In genomic region chr1:42381424-42381673, GRCh38 we compare ENCODE assay signal across 10 cellular contexts. TPM values are rescaled to one million over a fixed set of nuclear protein-coding genes. Genes with fewer than 3 reads are reported as not detected.
A peak's percentile ranks its signal among the peaks of the same experiment; 100 is the strongest.
DNase-seq lines count a peak whose midpoint lies in the region; ATAC-seq, FAIRE-seq and TF ChIP-seq lines count a peak whose summit lies in the region.
"Had no signal": no experiment of that assay in that cellular context is flagged by ENCODE, and none has a peak within 500 bp of the region (broad histone marks: within the 10 kb centered on the region; RNA-seq: fewer than 3 reads in every experiment).

No MANE protein-coding gene starts in this region.

- peaks cover 48% of the 10 kb centered on the region for H3K27me3 Mint-ChIP-seq in stimulated activated naive CD8-positive, alpha-beta T cell treated with anti-CD3 and anti-CD28 coated beads, Interleukin-15, Interleukin-2, amounts not matched to agents 100 ng/mL and 50 ng/mL, for 24 hours
- H3K27me3 Mint-ChIP-seq in activated CD8-positive, alpha-beta T cell treated with anti-CD3 and anti-CD28 coated beads, Interleukin-2, amount 10 ng/mL, durations not matched to agents 7 days and 5 days (ENCODE audit: low read depth), result peaks cover 48% of the 10 kb centered on the region

- H3K9me3 ChIP-seq in mucosa of rectum (ENCODE audit: control insufficient read depth in 2 of 2, low read length in 2 of 2) (no peaks in the 10 kb centered on the region), SJCRH30 (replicated peaks) (no peaks in the 10 kb centered on the region)

- H3K4me3 Mint-ChIP-seq in stimulated activated naive CD8-positive, alpha-beta T cell treated with anti-CD3 and anti-CD28 coated beads, Interleukin-15, Interleukin-2, amounts not matched to agents 100 ng/mL and 50 ng/mL, for 24 hours, result peak overlapping the region; percentile 75
- peak overlapping the region; percentile 70 for H3K4me3 Mint-ChIP-seq in activated CD8-positive, alpha-beta T cell treated with anti-CD3 and anti-CD28 coated beads, Interleukin-2, amount 10 ng/mL, durations not matched to agents 7 days and 5 days

- CTCF ChIA-PET in activated CD8-positive, alpha-beta T cell treated with anti-CD3 and anti-CD28 coated beads, Interleukin-2, amount 10 ng/mL, durations not matched to agents 7 days and 5 days (lab: Charles Lee), result no interaction called here

- no peak for DNase-seq in stimulated activated naive CD8-positive, alpha-beta T cell treated with anti-CD3 and anti-CD28 coated beads, Interleukin-15, Interleukin-2, amounts not matched to agents 100 U/mL and 50 U/mL, for 24 hours
- DNase-seq in activated CD8-positive, alpha-beta T cell treated with anti-CD3 and anti-CD28 coated beads, Interleukin-2, amount 10 ng/mL, durations not matched to agents 7 days and 5 days, result no peak
- DNase-seq in SJCRH30, result no peak
- no peak for DNase-seq in H54 (ENCODE audit: insufficient read length, low spot score)
- DNase-seq in G401 (ENCODE audit: low spot score), result no peak
- no peak for DNase-seq in NCI-H1694 treated with DMSO at 0.1 percent for 48 hours (lab: John Stamatoyannopoulos, UW)
- DNase-seq: NCI-H2081 treated with DMSO at 0.1 percent for 48 hours had no signal

- H3K27me3 ChIP-seq in mucosa of rectum (ENCODE audit: control insufficient read depth in 2 of 2, insufficient read depth in 2 of 2, low read length in 2 of 2), result peaks cover 0 to 7% of the 10 kb centered on the region in 2 donors
- no peaks in the 10 kb centered on the region for H3K27me3 ChIP-seq in SJCRH30

- H3K36me3 ChIP-seq in mucosa of rectum (ENCODE audit: control insufficient read depth in 2 of 2, insufficient read depth in 2 of 2, low read length in 2 of 2), result no peaks in the 10 kb centered on the region
- no peaks in the 10 kb centered on the region for H3K36me3 ChIP-seq in SJCRH30

- FAIRE-seq in H54 (lab: Jason Lieb, UNC), result no peak
- FAIRE-seq: TTC549 had no signal

- H3K4me3 ChIP-seq in mucosa of rectum (ENCODE audit: low read length in 2 of 2) (peak overlapping the region; percentile 72 to 76), SJCRH30 (no peak overlapping the region)

- POLR2A ChIA-PET in activated CD8-positive, alpha-beta T cell treated with anti-CD3 and anti-CD28 coated beads, Interleukin-2, amount 10 ng/mL, durations not matched to agents 7 days and 5 days (lab: Charles Lee), result no interaction called here

- H3K27ac Mint-ChIP-seq in stimulated activated naive CD8-positive, alpha-beta T cell treated with anti-CD3 and anti-CD28 coated beads, Interleukin-15, Interleukin-2, amounts not matched to agents 100 ng/mL and 50 ng/mL, for 24 hours, result no peak overlapping the region
- H3K27ac Mint-ChIP-seq in activated CD8-positive, alpha-beta T cell treated with anti-CD3 and anti-CD28 coated beads, Interleukin-2, amount 10 ng/mL, durations not matched to agents 7 days and 5 days, result no peak overlapping the region

- H3K4me1 Mint-ChIP-seq in stimulated activated naive CD8-positive, alpha-beta T cell treated with anti-CD3 and anti-CD28 coated beads, Interleukin-15, Interleukin-2, amounts not matched to agents 100 ng/mL and 50 ng/mL, for 24 hours (ENCODE audit: low read depth), result peaks cover 6% of the 10 kb centered on the region
- peaks cover 8% of the 10 kb centered on the region for H3K4me1 Mint-ChIP-seq in activated CD8-positive, alpha-beta T cell treated with anti-CD3 and anti-CD28 coated beads, Interleukin-2, amount 10 ng/mL, durations not matched to agents 7 days and 5 days (ENCODE audit: low read depth)

- H3K4me1 ChIP-seq in mucosa of rectum (ENCODE audit: control insufficient read depth in 2 of 2, insufficient read depth in 2 of 2, low read length in 2 of 2) (peaks cover 3 to 8% of the 10 kb centered on the region in 2 donors), SJCRH30 (no peaks in the 10 kb centered on the region; the same call in 1 of the 2 replicates)

- TF ChIP-seq POLR2A in H54 (IDR thresholded peaks at IDR 0.05; ENCODE audit: low read depth, low read length), result no peak

- no peaks in the 10 kb centered on the region for H3K36me3 Mint-ChIP-seq in stimulated activated naive CD8-positive, alpha-beta T cell treated with anti-CD3 and anti-CD28 coated beads, Interleukin-15, Interleukin-2, amounts not matched to agents 100 ng/mL and 50 ng/mL, for 24 hours (ENCODE audit: low read depth)
- H3K36me3 Mint-ChIP-seq in activated CD8-positive, alpha-beta T cell treated with anti-CD3 and anti-CD28 coated beads, Interleukin-2, amount 10 ng/mL, durations not matched to agents 7 days and 5 days (ENCODE audit: low read depth), result no peaks in the 10 kb centered on the region

- no peaks in the 10 kb centered on the region for H3K9me3 Mint-ChIP-seq in stimulated activated naive CD8-positive, alpha-beta T cell treated with anti-CD3 and anti-CD28 coated beads, Interleukin-15, Interleukin-2, amounts not matched to agents 100 ng/mL and 50 ng/mL, for 24 hours
- no peaks in the 10 kb centered on the region for H3K9me3 Mint-ChIP-seq in activated CD8-positive, alpha-beta T cell treated with anti-CD3 and anti-CD28 coated beads, Interleukin-2, amount 10 ng/mL, durations not matched to agents 7 days and 5 days (ENCODE audit: insufficient read depth)

- H3K9ac ChIP-seq in mucosa of rectum (ENCODE audit: low read depth in 1 of 2, low read length in 2 of 2), result peak overlapping the region in 1 of 2 donors; percentile 78

- no peak for ATAC-seq in stimulated activated naive CD8-positive, alpha-beta T cell treated with anti-CD3 and anti-CD28 coated beads, Interleukin-15, Interleukin-2, amounts not matched to agents 100 U/mL and 50 U/mL, for 24 hours
- ATAC-seq in activated CD8-positive, alpha-beta T cell treated with anti-CD3 and anti-CD28 coated beads, Interleukin-2, amount 10 ng/mL, durations not matched to agents 7 days and 5 days, result no peak

- in situ Hi-C loops in G401 (cut with HindIII; ENCODE audit: low sequenced_read_pairs), result no loop called here

- H3K27ac ChIP-seq in mucosa of rectum (ENCODE audit: low read depth in 2 of 2, low read length in 2 of 2), result no peak overlapping the region
- H3K27ac ChIP-seq in SJCRH30, result no peak overlapping the region

RNA-seq across cellular contexts. Expression of gene RIMKLA, which starts 0.8 kb away (rescaled TPM):
- 1 to 10 TPM; 2.5 TPM for total RNA-seq in activated CD8-positive, alpha-beta T cell treated with anti-CD3 and anti-CD28 coated beads, Interleukin-2, amount 10 ng/mL, durations not matched to agents 7 days and 5 days
- total RNA-seq in SJCRH30 (2014; rRNA removed; shearing (Covaris generic)), result 0.02 and 0.10 TPM in 2 replicates
- 0.37 TPM in 1 of 2 replicates, not detected in the other for total RNA-seq in G401 (2014; rRNA removed; shearing (Covaris generic))

RNA-seq across cellular contexts. Expression of gene FOXJ3, which starts 46.3 kb away (rescaled TPM):
- total RNA-seq in activated CD8-positive, alpha-beta T cell treated with anti-CD3 and anti-CD28 coated beads, Interleukin-2, amount 10 ng/mL, durations not matched to agents 7 days and 5 days, result 10 to 100 TPM; 41.5 to 44.5 TPM
- 66.5 and 79.1 TPM in 2 replicates for total RNA-seq in SJCRH30 (2014; rRNA removed; shearing (Covaris generic))
- total RNA-seq in G401 (2014; rRNA removed; shearing (Covaris generic)), result 20.1 and 21.4 TPM in 2 replicates
